ENCODE assay signal across 13 cellular contexts in genomic region chr7:231030-231857, GRCh38. TPM values are rescaled to one million over a fixed set of nuclear protein-coding genes. Genes with fewer than 3 reads are reported as not detected.
A peak's percentile ranks its signal among the peaks of the same experiment; 100 is the strongest.
DNase-seq lines count a peak whose midpoint lies in the region; ATAC-seq and TF ChIP-seq lines count a peak whose summit lies in the region.
"Had no signal": no experiment of that assay in that cellular context is flagged by ENCODE, and none has a peak within 500 bp of the region (broad histone marks: within the 10 kb centered on the region; RNA-seq: fewer than 3 reads in every experiment).

No MANE protein-coding gene starts in this region.

- intact Hi-C loops in left ventricle myocardium inferior (cut with micrococcal nuclease), result no loop called here
- intact Hi-C loops in Right ventricle myocardium inferior (cut with DNase I), result loop anchor here (5.0 kb wide), 1 partner anchor 39 kb away; the partner anchor contains the start of gene FAM20C
- intact Hi-C loops in CD8-positive, alpha-beta T cell (cut with DNase I, micrococcal nuclease), result no loop called here

- H3K4me3 Mint-ChIP-seq in chondrocyte (ENCODE audit: unreplicated experiment) (no peak overlapping the region), mesothelial cell of epicardium (no peak overlapping the region), type B pancreatic cell (no peak overlapping the region)
- no peak overlapping the region for H3K4me3 Mint-ChIP-seq in CD8-positive, alpha-beta T cell

- H3K27me3 Mint-ChIP-seq in chondrocyte (ENCODE audit: low read depth) (no peaks in the 10 kb centered on the region), mesothelial cell of epicardium (ENCODE audit: low read depth) (peaks cover 2% of the 10 kb centered on the region), type B pancreatic cell (peaks cover 4% of the 10 kb centered on the region)
- peaks cover 2% of the 10 kb centered on the region for H3K27me3 Mint-ChIP-seq in CD8-positive, alpha-beta T cell (ENCODE audit: low read depth)

- H3K36me3 ChIP-seq in left ventricle myocardium inferior, result no peaks in the 10 kb centered on the region
- H3K36me3 ChIP-seq in CD8-positive, alpha-beta T cell (ENCODE audit: insufficient read depth, low read length), result no peaks in the 10 kb centered on the region

- TF ChIP-seq CTCF in left ventricle myocardium inferior (IDR thresholded peaks at IDR 0.05; ENCODE audit: borderline replicate concordance) (peak; percentile 27), chondrocyte (IDR thresholded peaks at IDR 0.05) (peak; percentile 60), mesothelial cell of epicardium (IDR thresholded peaks at IDR 0.05; ENCODE audit: unreplicated experiment) (peak; percentile 17), type B pancreatic cell (conservative IDR thresholded peaks at IDR 0.05) (peak; percentile 43)
- TF ChIP-seq CTCF in CD8-positive, alpha-beta T cell (IDR thresholded peaks at IDR 0.05), result no peak

- peak overlapping the region; percentile 92 for H3K27ac ChIP-seq in left ventricle myocardium inferior (replicated peaks)
- H3K27ac ChIP-seq in CD8-positive, alpha-beta T cell (ENCODE audit: low read depth, low read length), result no peak overlapping the region

- no peak for DNase-seq in left ventricle myocardium inferior
- DNase-seq in Right ventricle myocardium inferior (ENCODE audit: missing footprints), result no peak
- no peak for DNase-seq in chondrocyte (ENCODE audit: low spot score)
- no peak for DNase-seq in mesothelial cell of epicardium (ENCODE audit: low spot score in 2 of 2, unreplicated experiment in 2 of 2)
- DNase-seq in type B pancreatic cell (ENCODE audit: extremely low spot score, unreplicated experiment), result no peak
- DNase-seq in NCI-H1105 treated with DMSO at 0.1 percent for 48 hours (lab: John Stamatoyannopoulos, UW), result no peak
- DNase-seq in CD8-positive, alpha-beta T cell, result no peak
- DNase-seq: NCI-H2081; stimulated activated CD4-positive, alpha-beta T cell treated with anti-CD3 and anti-CD28 coated beads, Interleukin-4, amount 100 ng/mL, for 4 hours had no signal

- peaks cover 62% of the 10 kb centered on the region for H3K4me1 Mint-ChIP-seq in chondrocyte (ENCODE audit: low read depth)
- peaks cover 14% of the 10 kb centered on the region for H3K4me1 Mint-ChIP-seq in mesothelial cell of epicardium
- H3K4me1 Mint-ChIP-seq in type B pancreatic cell (ENCODE audit: unreplicated experiment), result peaks cover 25% of the 10 kb centered on the region
- H3K4me1 Mint-ChIP-seq in CD8-positive, alpha-beta T cell (ENCODE audit: low read depth), result no peaks in the 10 kb centered on the region

- H3K27me3 ChIP-seq in left ventricle myocardium inferior (ENCODE audit: low read depth), result no peaks in the 10 kb centered on the region
- no peaks in the 10 kb centered on the region for H3K27me3 ChIP-seq in CD8-positive, alpha-beta T cell (ENCODE audit: insufficient read depth, low read length)

- ATAC-seq in Right ventricle myocardium inferior (no peak), GM21576 (IDR thresholded peaks at IDR 0.05; ENCODE audit: unreplicated experiment) (no peak)
- no peak for ATAC-seq in CD8-positive, alpha-beta T cell

- H3K27ac Mint-ChIP-seq in chondrocyte (ENCODE audit: unreplicated experiment) (no peak overlapping the region), mesothelial cell of epicardium (no peak overlapping the region), type B pancreatic cell (no peak overlapping the region)
- H3K27ac Mint-ChIP-seq in CD8-positive, alpha-beta T cell, result no peak overlapping the region

- CTCF ChIA-PET in CD8-positive, alpha-beta T cell (lab: Charles Lee), result no interaction called here

- POLR2A ChIA-PET in CD8-positive, alpha-beta T cell (lab: Charles Lee), result no interaction called here

- peaks cover 78% of the 10 kb centered on the region for H3K4me1 ChIP-seq in left ventricle myocardium inferior
- H3K4me1 ChIP-seq in CD8-positive, alpha-beta T cell (ENCODE audit: insufficient read depth, low read length), result no peaks in the 10 kb centered on the region

- H3K36me3 Mint-ChIP-seq in chondrocyte (ENCODE audit: low read depth), result peaks cover 2% of the 10 kb centered on the region
- H3K36me3 Mint-ChIP-seq in mesothelial cell of epicardium, result no peaks in the 10 kb centered on the region
- H3K36me3 Mint-ChIP-seq in type B pancreatic cell, result peaks cover 4% of the 10 kb centered on the region
- no peaks in the 10 kb centered on the region for H3K36me3 Mint-ChIP-seq in CD8-positive, alpha-beta T cell

- H3K9me3 Mint-ChIP-seq in chondrocyte (ENCODE audit: low read depth), result no peaks in the 10 kb centered on the region
- no peaks in the 10 kb centered on the region for H3K9me3 Mint-ChIP-seq in mesothelial cell of epicardium
- H3K9me3 Mint-ChIP-seq in type B pancreatic cell, result no peaks in the 10 kb centered on the region
- no peaks in the 10 kb centered on the region for H3K9me3 Mint-ChIP-seq in CD8-positive, alpha-beta T cell

- H3K9me3 ChIP-seq in left ventricle myocardium inferior (replicated peaks), result no peaks in the 10 kb centered on the region
- no peaks in the 10 kb centered on the region for H3K9me3 ChIP-seq in CD8-positive, alpha-beta T cell (ENCODE audit: low read length)

- no peak overlapping the region for H3K4me3 ChIP-seq in left ventricle myocardium inferior
- H3K4me3 ChIP-seq in CD8-positive, alpha-beta T cell (ENCODE audit: low read depth, low read length), result no peak overlapping the region

RNA-seq across cellular contexts. Expression of gene FAM20C, which starts 38.9 kb away (rescaled TPM):
- total RNA-seq in left ventricle myocardium inferior (22.2 TPM), Right ventricle myocardium inferior (26.1 TPM), chondrocyte (34.4 to 58.1 TPM (median 35.0 TPM) in 3 replicates), mesothelial cell of epicardium (16.7 to 18.3 TPM (median 17.8 TPM) in 3 replicates), type B pancreatic cell (ENCODE audit: low replicate concordance) (17.4 and 18.1 TPM in 2 replicates)
- under 1 TPM; 0.14 to 0.39 TPM for total RNA-seq in CD8-positive, alpha-beta T cell

RNA-seq across cellular contexts. Expression of gene FOXL3, which starts 58.7 kb away (rescaled TPM):
- total RNA-seq in left ventricle myocardium inferior (not detected), Right ventricle myocardium inferior (not detected), chondrocyte (not detected in 3 replicates), mesothelial cell of epicardium (not detected in 3 replicates), type B pancreatic cell (ENCODE audit: low replicate concordance) (not detected in 2 replicates)
- total RNA-seq in CD8-positive, alpha-beta T cell, result not detected
- total RNA-seq: frontal cortex, mononuclear cell, ureter had no signal

Comparison
In these comparisons a context has a peak if more than half of its experiments do, and no peak if none do; other contexts are left out.
1. RNA of gene FAM20C, which starts 38.9 kb away (total RNA-seq): 34.4 to 58.1 TPM in chondrocyte, 26.1 TPM in Right ventricle myocardium inferior (single experiment), 22.2 TPM in left ventricle myocardium inferior (single experiment), 17.4 to 18.1 TPM in type B pancreatic cell and 16.7 to 18.3 TPM in mesothelial cell of epicardium; 0.14 to 0.39 TPM in CD8-positive, alpha-beta T cell; every median in the first group is over 10 times any median in the second.